Comparison of ENCODE assay signal across 25 cellular contexts in the genomic region with DNA sequence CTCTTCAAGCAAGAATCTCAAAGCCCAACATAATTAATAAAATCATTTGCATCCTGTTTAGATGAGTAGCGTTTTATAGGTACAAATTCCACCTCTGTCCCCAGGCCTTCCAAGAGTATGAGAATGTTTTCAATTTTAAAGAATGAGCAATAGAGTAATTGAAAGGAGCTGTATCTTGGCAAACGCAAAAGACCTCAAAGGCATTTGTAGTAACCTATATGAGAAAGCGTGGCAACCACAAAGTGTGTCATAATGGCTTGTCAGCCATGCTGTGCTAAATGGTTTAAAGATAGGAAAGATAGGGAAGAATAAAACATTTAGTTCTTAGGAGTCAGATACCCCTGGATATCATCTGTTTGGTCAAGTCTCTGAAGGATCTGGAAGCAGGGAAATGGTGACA.
"Had no signal": no experiment of that assay in that cellular context is flagged by ENCODE, and none has a peak within 500 bp of the region (broad histone marks: within the 10 kb centered on the region; RNA-seq: fewer than 3 reads in every experiment).

No MANE protein-coding gene starts in this region.

- H3K9me3 Mint-ChIP-seq: activated T-cell treated with anti-CD3 and anti-CD28 coated beads, Interleukin-2, amount 50 U/mL, for 72 hours; naive B cell; neural crest cell; stimulated activated naive CD8-positive, alpha-beta T cell treated with anti-CD3 and anti-CD28 coated beads, Interleukin-15, Interleukin-2, amounts not matched to agents 100 ng/mL and 50 ng/mL, for 24 hours had no signal

- H3K79me2 ChIP-seq: hepatocyte had no signal

- H3K27me3 ChIP-seq: breast epithelium, hepatocyte, transverse colon, uterus had no signal

- H3K4me2 ChIP-seq: hepatocyte had no signal

- H3K4me1 Mint-ChIP-seq: naive B cell had no signal

- H3K4me3 Mint-ChIP-seq: activated naive CD8-positive, alpha-beta T cell; activated T-cell treated with anti-CD3 and anti-CD28 coated beads, Interleukin-2, amount 50 U/mL, for 72 hours; naive B cell; neural crest cell; stimulated activated naive CD8-positive, alpha-beta T cell treated with anti-CD3 and anti-CD28 coated beads, Interleukin-15, Interleukin-2, amounts not matched to agents 100 ng/mL and 50 ng/mL, for 24 hours; T-helper 17 cell had no signal

- H3K27me3 Mint-ChIP-seq: activated naive CD8-positive, alpha-beta T cell had no signal

- ATAC-seq: activated T-cell treated with anti-CD3 and anti-CD28 coated beads, Interleukin-2, amount 50 U/mL, for 72 hours; mucosa of descending colon; psoas muscle; right cardiac atrium; T-helper 17 cell had no signal

- DNase-seq: activated CD4-positive, alpha-beta T cell treated with anti-CD3 and anti-CD28 coated beads for 1 hour; activated CD4-positive, alpha-beta T cell treated with anti-CD3 and anti-CD28 coated beads, Interleukin-2, amount 50 U/mL, for 4 hours; activated gamma-delta T cell; activated T-cell treated with anti-CD3 and anti-CD28 coated beads, Interleukin-2, amount 50 U/mL, for 72 hours; anterior cingulate cortex; cerebellar nuclear complex; cortex of kidney; erythroblast; mesenchymal stem cell; mucosa of descending colon; naive B cell; psoas muscle; right cardiac atrium; stimulated activated CD4-positive, alpha-beta T cell treated with anti-CD3 and anti-CD28 coated beads, Interleukin-15, amount 100 ng/mL, for 24 hours; stimulated activated CD4-positive, alpha-beta T cell treated with anti-CD3 and anti-CD28 coated beads, Interleukin-2, amount 100 ng/mL, for 48 hours; T-helper 17 cell; transverse colon; uterus; WERI-Rb-1 had no signal

- H2AFZ ChIP-seq: hepatocyte had no signal

- H3K4me1 ChIP-seq: breast epithelium, transverse colon, uterus had no signal

- H3K27ac ChIP-seq: breast epithelium, hepatocyte, psoas muscle, transverse colon, uterus, WERI-Rb-1 had no signal

- H3K9me3 ChIP-seq: breast epithelium, mucosa of descending colon, psoas muscle, transverse colon, uterus had no signal

- H3K4me3 ChIP-seq: breast epithelium, hepatocyte, mucosa of descending colon, psoas muscle, skin epidermis, transverse colon, uterus had no signal

- H3K27ac Mint-ChIP-seq: activated naive CD8-positive, alpha-beta T cell; activated T-cell treated with anti-CD3 and anti-CD28 coated beads, Interleukin-2, amount 50 U/mL, for 72 hours; naive B cell; stimulated activated naive CD8-positive, alpha-beta T cell treated with anti-CD3 and anti-CD28 coated beads, Interleukin-15, Interleukin-2, amounts not matched to agents 100 ng/mL and 50 ng/mL, for 24 hours; T-helper 17 cell had no signal

- H3K36me3 Mint-ChIP-seq: activated naive CD8-positive, alpha-beta T cell; naive B cell had no signal
